ENCODE assay signal across 8 cellular contexts in genomic region chr21:31198575-31198974, GRCh38.
A peak's percentile ranks its signal among the peaks of the same experiment; 100 is the strongest.
DNase-seq lines count a peak whose midpoint lies in the region; ATAC-seq and TF ChIP-seq lines count a peak whose summit lies in the region.

No MANE protein-coding gene starts in this region.

- H3K9me3 Mint-ChIP-seq in neural progenitor cell = no peaks in the 10 kb centered on the region

- H3K9ac ChIP-seq in MM.1S (ENCODE audit: low read length) (no peak overlapping the region), neural progenitor cell (no peak overlapping the region)

- H3K4me2 ChIP-seq in MM.1S (ENCODE audit: low read depth, low read length) = no peak overlapping the region
- no peak overlapping the region for H3K4me2 ChIP-seq in neural progenitor cell

- peak; percentile 59 for TF ChIP-seq CTCF in MM.1S (IDR thresholded peaks at IDR 0.05; ENCODE audit: low read length)
- TF ChIP-seq CTCF in RWPE1 (conservative IDR thresholded peaks at IDR 0.05; ENCODE audit: low read depth) = peak; percentile 64
- peak; percentile 50 for TF ChIP-seq CTCF in epithelial cell of esophagus (IDR thresholded peaks at IDR 0.05; ENCODE audit: insufficient read depth, low read depth, low read length, missing control alignments)
- TF ChIP-seq CTCF in neural progenitor cell (IDR thresholded peaks at IDR 0.05) = peak; percentile 79

- peaks cover 2% of the 10 kb centered on the region for H3K27me3 Mint-ChIP-seq in neural progenitor cell (ENCODE audit: insufficient read depth, low read depth)

- POLR2A ChIA-PET in RWPE1 (lab: Yijun Ruan, JAX; ENCODE audit: low non-redundant PET) = no interaction called here

- no peaks in the 10 kb centered on the region for H4K20me1 ChIP-seq in MM.1S (ENCODE audit: insufficient read depth, low read length)
- no peaks in the 10 kb centered on the region for H4K20me1 ChIP-seq in neural progenitor cell (ENCODE audit: low read depth)

- no peaks in the 10 kb centered on the region for H3K4me1 ChIP-seq in MM.1S (ENCODE audit: low read length)
- H3K4me1 ChIP-seq in neural progenitor cell = peaks cover 4% of the 10 kb centered on the region

- H3K4me3 ChIP-seq in MM.1S (ENCODE audit: low read length) (no peak overlapping the region), epithelial cell of esophagus (ENCODE audit: low read length) (no peak overlapping the region), neural progenitor cell (no peak overlapping the region)

- DNase-seq in ELR (ENCODE audit: low read depth) = peak; percentile 54
- DNase-seq in MM.1S = peak; percentile 62
- DNase-seq in RWPE1 (ENCODE audit: low spot score) = peak; percentile 49
- DNase-seq in epithelial cell of esophagus (ENCODE audit: low read depth) = peak; percentile 63
- peak; percentile 57 for DNase-seq in neural progenitor cell (ENCODE audit: low spot score)
- no peak for DNase-seq in T-helper 1 cell

- no peaks in the 10 kb centered on the region for H3F3A ChIP-seq in MM.1S (ENCODE audit: insufficient read depth, low read length)
- no peaks in the 10 kb centered on the region for H3F3A ChIP-seq in neural progenitor cell (ENCODE audit: low read depth)

- H3K9me3 ChIP-seq in MM.1S (replicated peaks; ENCODE audit: insufficient read depth, low read length) (no peaks in the 10 kb centered on the region), neural progenitor cell (ENCODE audit: low read depth) (no peaks in the 10 kb centered on the region)

- CTCF ChIA-PET in RWPE1 (lab: Yijun Ruan, JAX) = interaction anchor here (0.5 to 1.5 kb wide), 7 partner anchors 35 to 1060 kb away, joined by 3 to 6 read pairs (median 3); no protein-coding TSS in a partner anchor

- H3K36me3 ChIP-seq in MM.1S (replicated peaks; ENCODE audit: insufficient read depth, low read length) = no peaks in the 10 kb centered on the region
- no peaks in the 10 kb centered on the region for H3K36me3 ChIP-seq in neural progenitor cell

- H2AFZ ChIP-seq in MM.1S (ENCODE audit: low read length) (no peak overlapping the region), neural progenitor cell (replicated peaks) (no peak overlapping the region)

- no peak overlapping the region for H3K27ac Mint-ChIP-seq in neural progenitor cell

- H3K36me3 Mint-ChIP-seq in neural progenitor cell = peaks cover 25% of the 10 kb centered on the region

- H3K27ac ChIP-seq in MM.1S (ENCODE audit: low read length) (no peak overlapping the region), RWPE1 (no peak overlapping the region), neural progenitor cell (no peak overlapping the region)

- H3K79me2 ChIP-seq in MM.1S (ENCODE audit: low read length) = no peaks in the 10 kb centered on the region
- no peaks in the 10 kb centered on the region for H3K79me2 ChIP-seq in neural progenitor cell (ENCODE audit: low read depth)

- H3K4me3 Mint-ChIP-seq in neural progenitor cell = no peak overlapping the region

- H3K27me3 ChIP-seq in MM.1S (replicated peaks; ENCODE audit: insufficient read depth, low read length) (no peaks in the 10 kb centered on the region), neural progenitor cell (no peaks in the 10 kb centered on the region)

- ATAC-seq in HG03139 (IDR thresholded peaks at IDR 0.05; ENCODE audit: unreplicated experiment) (no peak), HG03460 (IDR thresholded peaks at IDR 0.05; ENCODE audit: unreplicated experiment) (no peak)

- H3K9me2 ChIP-seq in MM.1S (replicated peaks; ENCODE audit: insufficient read depth, low read length) = no peaks in the 10 kb centered on the region

- H3K4me1 Mint-ChIP-seq in neural progenitor cell = peaks cover 3% of the 10 kb centered on the region

Comparison
In these comparisons a context has a peak if more than half of its experiments do, and no peak if none do; other contexts are left out.
1. DNase-seq: peak in ELR (single experiment), MM.1S (single experiment), RWPE1 (single experiment), epithelial cell of esophagus (single experiment) and neural progenitor cell (single experiment); none in T-helper 1 cell (0 of 5).
2. Peak in every context shown above with its lines, with median percentiles within 50 percentile points of each other: CTCF ChIP-seq.